18 cellular contexts compared by ENCODE assay signal in genomic region chr3:38646062-38646461, GRCh38. TPM values are rescaled to one million over a fixed set of nuclear protein-coding genes. Genes with fewer than 3 reads are reported as not detected.
"Had no signal": no experiment of that assay in that cellular context is flagged by ENCODE, and none has a peak within 500 bp of the region (broad histone marks: within the 10 kb centered on the region; RNA-seq: fewer than 3 reads in every experiment).

No MANE protein-coding gene starts in this region.

- H3K27ac ChIP-seq: adrenal gland, ascending aorta, brain microvascular endothelial cell, dorsolateral prefrontal cortex, esophagus squamous epithelium, gastrocnemius medialis, pancreas, psoas muscle, right lobe of liver, transverse colon had no signal

- H3K27me3 ChIP-seq: ascending aorta had no signal

- H3K9me3 ChIP-seq: adrenal gland, ascending aorta, esophagus squamous epithelium, gastrocnemius medialis, pancreas, psoas muscle, right lobe of liver, transverse colon had no signal

- DNase-seq: activated CD4-positive, CD25-positive, alpha-beta regulatory T cell; activated naive CD4-positive, alpha-beta T cell; activated T-cell treated with anti-CD3 and anti-CD28 coated beads, Interleukin-2, amount 50 U/mL, for 4 hours; brain microvascular endothelial cell; central memory CD4-positive, alpha-beta T cell; effector memory CD8-positive, alpha-beta T cell; esophagus squamous epithelium; gastrocnemius medialis; pancreas; psoas muscle; stimulated activated naive B cell treated with anti-CD40 and anti-IgM and Interleukin-4, amounts not matched to agents 10 μg/mL and 1 μg/mL and 100 μg/mL, for 72 hours; T-helper 17 cell; transverse colon had no signal

- H3K36me3 ChIP-seq: adrenal gland, ascending aorta, brain microvascular endothelial cell, esophagus squamous epithelium, gastrocnemius medialis, pancreas, right lobe of liver, transverse colon had no signal

- H3K4me3 ChIP-seq: adrenal gland, ascending aorta, dorsolateral prefrontal cortex, esophagus squamous epithelium, gastrocnemius medialis, pancreas, psoas muscle, right lobe of liver, transverse colon had no signal

RNA-seq across cellular contexts. Expression of gene SCN5A, which starts 3.4 kb away (rescaled TPM):
- total RNA-seq: activated T-cell treated with anti-CD3 and anti-CD28 coated beads, Interleukin-2, amount 50 U/mL, for 4 hours; activated T-helper 2 cell treated with anti-CD3 and anti-CD28 coated beads, Interferon-gamma antibody, Interleukin-2, Interleukin-4, amounts not matched to agents 10 μg/mL and 5 μg/mL and 100 μg/mL, durations not matched to agents 14 hours and 24 hours and 36 hours had no signal
